ENCODE assay signal across 1 cellular context in the genomic region with DNA sequence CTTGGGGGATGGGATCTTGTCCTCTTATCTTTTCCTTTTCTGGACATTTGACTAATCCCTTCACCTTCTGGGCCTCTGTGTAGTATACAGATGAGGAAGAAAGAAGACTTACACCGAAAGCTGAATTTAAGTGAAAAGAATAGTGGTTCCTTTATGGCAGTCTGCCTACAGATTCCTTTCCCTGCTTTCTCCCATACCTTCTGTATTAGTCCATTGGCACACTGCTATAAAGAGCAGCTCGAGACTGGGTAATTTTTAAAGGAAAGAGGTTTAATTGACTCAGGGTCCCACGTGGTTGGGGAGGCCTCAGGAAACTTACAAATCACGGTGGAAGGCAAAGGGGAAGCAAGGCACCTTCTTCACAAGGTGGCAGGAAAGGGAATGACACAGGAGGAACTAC.
TF ChIP-seq lines count a peak whose summit lies in the region.

No MANE protein-coding gene starts in this region.

TF ChIP-seq in IMR-90, 13 proteins besides CTCF, POLR2A, EP300 and RAD21:
- TF ChIP-seq MAFK (IDR thresholded peaks at IDR 0.05; ENCODE audit: low read depth, low read length), result no peak
- TF ChIP-seq MXI1 (IDR thresholded peaks at IDR 0.05; ENCODE audit: borderline replicate concordance, low read depth, low read length), result no peak
- no peak for TF ChIP-seq BHLHE40 (IDR thresholded peaks at IDR 0.05; ENCODE audit: low read depth, low read length)
- no peak for TF ChIP-seq RFX5 (IDR thresholded peaks at IDR 0.05; ENCODE audit: low read depth, low read length)
TF ChIP-seq in IMR-90: peak in this region for 0.
